In genomic region chrX:78517124-78517523, GRCh38 we compare ENCODE assay signal across 9 cellular contexts.
DNase-seq lines count a peak whose midpoint lies in the region; ATAC-seq lines count a peak whose summit lies in the region.
"Had no signal": no experiment of that assay in that cellular context is flagged by ENCODE, and none has a peak within 500 bp of the region (broad histone marks: within the 10 kb centered on the region; RNA-seq: fewer than 3 reads in every experiment).

No MANE protein-coding gene starts in this region.

- no peak overlapping the region for H3K4me3 ChIP-seq in SJCRH30
- H3K4me3 ChIP-seq in MG63: no peak overlapping the region

- no peaks in the 10 kb centered on the region for H3K36me3 ChIP-seq in SJCRH30
- no peaks in the 10 kb centered on the region for H3K36me3 ChIP-seq in MG63

- H3K27ac ChIP-seq in SJCRH30: no peak overlapping the region

- no peaks in the 10 kb centered on the region for H3K9me3 ChIP-seq in SJCRH30 (replicated peaks)
- H3K9me3 ChIP-seq in MG63: no peaks in the 10 kb centered on the region

- peak; percentile 77 for ATAC-seq in GM19397 (IDR thresholded peaks at IDR 0.05; ENCODE audit: unreplicated experiment)
- peak; percentile 77 for ATAC-seq in HG03469 (IDR thresholded peaks at IDR 0.05; ENCODE audit: unreplicated experiment)

- no peaks in the 10 kb centered on the region; the same call in none of the 2 replicates for H3K4me1 ChIP-seq in SJCRH30

- H3K27me3 ChIP-seq in SJCRH30 (no peaks in the 10 kb centered on the region), MG63 (no peaks in the 10 kb centered on the region)

- peak; percentile 44 for DNase-seq in activated T-helper 9 cell treated with anti-CD3 and anti-CD28 coated beads, Interleukin-2, amount 50 U/mL, for 16 hours (ENCODE audit: low read depth)
- DNase-seq in stimulated activated CD8-positive, alpha-beta memory T cell treated with anti-CD3 and anti-CD28 coated beads, Interleukin-15, amount 100 ng/mL, for 1 hour (ENCODE audit: low read depth): peak; percentile 21
- DNase-seq in GM03348 (ENCODE audit: low spot score): no peak
- no peak for DNase-seq in SJCRH30
- no peak for DNase-seq in MG63
- DNase-seq in HK-2 (ENCODE audit: unreplicated experiment): no peak
- DNase-seq: IMR-90 had no signal

Comparison
In these comparisons a context has a peak if more than half of its experiments do, and no peak if none do; other contexts are left out.
1. DNase-seq: peak in activated T-helper 9 cell treated with anti-CD3 and anti-CD28 coated beads, Interleukin-2, amount 50 U/mL, for 16 hours (single experiment) and stimulated activated CD8-positive, alpha-beta memory T cell treated with anti-CD3 and anti-CD28 coated beads, Interleukin-15, amount 100 ng/mL, for 1 hour (single experiment); none in GM03348 (single experiment), SJCRH30 (0 of 2), MG63 (single experiment) and HK-2 (single experiment).